In genomic region chr9:89391585-89391984, GRCh38 we compare ENCODE assay signal across 18 cellular contexts.
"Had no signal": no experiment of that assay in that cellular context is flagged by ENCODE, and none has a peak within 500 bp of the region (broad histone marks: within the 10 kb centered on the region; RNA-seq: fewer than 3 reads in every experiment).

No MANE protein-coding gene starts in this region.

- ATAC-seq: activated T-cell treated with anti-CD3 and anti-CD28 coated beads, Interleukin-2, amount 50 U/mL, for 72 hours; psoas muscle; right lobe of liver had no signal

- H3K9me3 Mint-ChIP-seq: activated naive CD4-positive, alpha-beta T cell treated with anti-CD3 and anti-CD28 coated beads, Interleukin-2, amount 10 ng/mL, durations not matched to agents 7 days and 5 days; activated T-cell treated with anti-CD3 and anti-CD28 coated beads, Interleukin-2, amount 50 U/mL, for 72 hours; central memory CD8-positive, alpha-beta T cell had no signal

- H3K9me3 ChIP-seq: psoas muscle, right lobe of liver, tibial artery had no signal

- H3K27ac ChIP-seq: brain microvascular endothelial cell, coronary artery, psoas muscle, right lobe of liver, tibial artery had no signal

- DNase-seq: activated CD4-positive, alpha-beta T cell treated with anti-CD3 and anti-CD28 coated beads, Interleukin-2, amount 50 U/mL, for 48 hours; activated naive CD4-positive, alpha-beta T cell treated with anti-CD3 and anti-CD28 coated beads, Interleukin-2, amount 10 ng/mL, durations not matched to agents 7 days and 5 days; activated T-cell treated with anti-CD3 and anti-CD28 coated beads, Interleukin-2, amount 50 U/mL, for 72 hours; brain microvascular endothelial cell; effector CD4-positive, alpha-beta T cell; foreskin melanocyte; mesendoderm; right lobe of liver; stimulated activated CD4-positive, alpha-beta T cell treated with anti-CD3 and anti-CD28 coated beads, Interleukin-4, amount 100 ng/mL, for 4 hours; stimulated activated CD8-positive, alpha-beta memory T cell treated with anti-CD3 and anti-CD28 coated beads, Interleukin-4, amount 100 ng/mL, for 48 hours; T-helper 9 cell; tibial artery had no signal

- H3K4me1 Mint-ChIP-seq: activated naive CD4-positive, alpha-beta T cell treated with anti-CD3 and anti-CD28 coated beads, Interleukin-2, amount 10 ng/mL, durations not matched to agents 7 days and 5 days had no signal

- FAIRE-seq: endothelial cell of umbilical vein, urothelium cell line had no signal

- H3K27me3 Mint-ChIP-seq: activated naive CD4-positive, alpha-beta T cell treated with anti-CD3 and anti-CD28 coated beads, Interleukin-2, amount 10 ng/mL, durations not matched to agents 7 days and 5 days; central memory CD8-positive, alpha-beta T cell had no signal

- H3K36me3 ChIP-seq: brain microvascular endothelial cell, right lobe of liver had no signal

- H3K4me3 ChIP-seq: coronary artery, psoas muscle, right lobe of liver, smooth muscle cell, tibial artery had no signal

- H3K4me3 Mint-ChIP-seq: activated naive CD4-positive, alpha-beta T cell treated with anti-CD3 and anti-CD28 coated beads, Interleukin-2, amount 10 ng/mL, durations not matched to agents 7 days and 5 days; activated T-cell treated with anti-CD3 and anti-CD28 coated beads, Interleukin-2, amount 50 U/mL, for 72 hours; central memory CD8-positive, alpha-beta T cell had no signal
